12 cellular contexts compared by ENCODE assay signal in the genomic region with DNA sequence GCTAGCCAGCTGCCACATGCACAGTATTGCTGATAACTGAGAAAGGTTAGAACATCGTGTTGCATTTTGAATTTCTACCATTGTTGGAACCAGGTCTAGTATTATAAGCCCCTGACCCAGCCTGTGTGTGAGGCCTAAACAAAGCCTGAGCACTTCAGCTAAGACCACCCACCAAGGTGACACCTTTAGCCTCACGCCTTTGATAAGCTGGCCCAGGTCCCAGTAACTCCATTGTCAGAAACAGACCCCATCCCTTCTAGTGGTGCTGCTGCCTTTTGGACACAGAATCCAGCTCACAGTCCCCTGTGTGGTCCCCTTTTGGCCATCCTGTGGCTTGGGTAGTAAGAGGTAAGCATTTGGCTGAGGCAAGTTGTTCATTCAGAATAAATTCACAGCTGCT.
"Had no signal": no experiment of that assay in that cellular context is flagged by ENCODE, and none has a peak within 500 bp of the region (broad histone marks: within the 10 kb centered on the region; RNA-seq: fewer than 3 reads in every experiment).

No MANE protein-coding gene starts in this region.

- H3K9me3 Mint-ChIP-seq: activated B cell treated with CpG ODN at 0.5 μM for 24 hours; activated CD4-positive, alpha-beta T cell treated with anti-CD3 and anti-CD28 coated beads, Interleukin-2, amount 10 ng/mL, durations not matched to agents 24 days and 14 days; activated naive CD8-positive, alpha-beta T cell treated with anti-CD3 and anti-CD28 coated beads, Interleukin-2, amount 50 U/mL, for 24 hours had no signal

- H3K27me3 Mint-ChIP-seq: activated B cell treated with CpG ODN at 0.5 μM for 24 hours; activated CD4-positive, alpha-beta T cell treated with anti-CD3 and anti-CD28 coated beads, Interleukin-2, amount 10 ng/mL, durations not matched to agents 24 days and 14 days; activated naive CD8-positive, alpha-beta T cell treated with anti-CD3 and anti-CD28 coated beads, Interleukin-2, amount 50 U/mL, for 24 hours had no signal

- H3K27ac ChIP-seq: right atrium auricular region, tibial nerve had no signal

- H3K27me3 ChIP-seq: right atrium auricular region, tibial nerve had no signal

- H3K9me3 ChIP-seq: right atrium auricular region, tibial nerve had no signal

- DNase-seq: activated B cell treated with CpG ODN at 0.5 μM for 24 hours; activated CD4-positive, alpha-beta T cell treated with anti-CD3 and anti-CD28 coated beads, Interleukin-2, amount 10 ng/mL, durations not matched to agents 24 days and 14 days; activated naive CD8-positive, alpha-beta T cell treated with anti-CD3 and anti-CD28 coated beads, Interleukin-2, amount 50 U/mL, for 24 hours; activated T-cell treated with anti-CD3 and anti-CD28 coated beads, Interleukin-2, amount 50 U/mL, for 48 hours; central memory CD4-positive, alpha-beta T cell; cortex of kidney; effector memory CD4-positive, alpha-beta T cell; hypothalamus; SIG-M5; small intestine had no signal

- ATAC-seq: activated naive CD8-positive, alpha-beta T cell treated with anti-CD3 and anti-CD28 coated beads, Interleukin-2, amount 50 U/mL, for 24 hours had no signal
